Comparison of ENCODE assay signal across 8 cellular contexts in the genomic region with DNA sequence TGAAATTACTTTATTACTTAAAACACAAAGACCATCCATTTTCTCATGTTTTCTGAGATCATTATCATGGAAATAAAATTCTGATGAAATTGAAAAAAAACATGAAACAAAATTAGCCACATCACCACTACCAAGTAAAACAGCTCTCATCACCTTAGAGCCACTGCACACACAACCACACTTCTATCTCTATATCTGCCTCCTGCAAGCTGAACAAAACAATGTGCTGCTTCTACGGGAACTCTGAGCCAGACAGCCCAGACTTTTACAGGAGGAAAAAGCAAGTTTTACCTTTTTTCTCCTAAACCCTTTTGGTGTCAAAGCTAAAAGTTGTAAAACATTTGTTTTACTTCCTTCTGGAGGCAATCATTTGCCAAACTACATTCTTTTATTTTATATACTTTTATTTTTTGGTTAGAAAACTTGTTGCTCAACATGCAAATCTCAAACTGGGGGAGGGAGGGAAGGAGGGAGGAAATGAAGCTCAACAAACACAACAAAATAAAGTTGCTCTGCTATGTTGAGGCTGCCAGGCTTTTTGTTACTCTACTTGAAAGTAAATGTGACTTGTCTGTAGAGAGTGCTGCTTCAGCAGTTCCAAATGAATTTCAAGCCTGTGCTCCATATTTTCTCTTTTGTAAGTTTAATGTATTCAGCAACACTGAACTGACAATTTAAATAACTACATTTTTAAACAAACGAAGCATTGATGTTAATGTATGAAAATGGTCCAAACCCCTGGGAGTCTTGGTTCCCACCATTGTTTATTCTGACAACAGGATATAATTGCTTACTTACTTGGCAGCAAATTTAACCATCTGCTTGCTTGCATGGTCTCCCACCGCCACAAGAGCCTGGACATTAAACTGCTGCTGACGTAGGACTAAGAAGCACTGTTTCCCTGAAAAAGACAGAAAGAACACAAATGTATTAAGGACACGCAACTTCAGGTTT. TPM values are rescaled to one million over a fixed set of nuclear protein-coding genes. Genes with fewer than 3 reads are reported as not detected.
A peak's percentile ranks its signal among the peaks of the same experiment; 100 is the strongest.
DNase-seq lines count a peak whose midpoint lies in the region; ATAC-seq and TF ChIP-seq lines count a peak whose summit lies in the region.

No MANE protein-coding gene starts in this region.

- peaks cover 13 to 53% (median 45%) of the 10 kb centered on the region in 4 donors for H3K4me1 Mint-ChIP-seq in naive thymus-derived CD8-positive, alpha-beta T cell

- POLR2A ChIA-PET in naive thymus-derived CD8-positive, alpha-beta T cell (lab: Charles Lee) = no interaction called here

- H3K27me3 Mint-ChIP-seq in naive thymus-derived CD8-positive, alpha-beta T cell = no peaks in the 10 kb centered on the region

- H3K27ac Mint-ChIP-seq in naive thymus-derived CD8-positive, alpha-beta T cell = peak overlapping the region; percentile 41 to 89 (median 80)

- no peak for TF ChIP-seq CTCF in GM10266 (IDR thresholded peaks at IDR 0.05; ENCODE audit: control insufficient read depth, insufficient read depth, low read depth, missing control alignments)

- H3K4me3 Mint-ChIP-seq in naive thymus-derived CD8-positive, alpha-beta T cell = peak overlapping the region in 8 of 10 donors; percentile 3 to 61 (median 30)

- DNase-seq in D341Med (ENCODE audit: low spot score) (peak; percentile 33), NCI-H1092 treated with DMSO at 0.1 percent for 48 hours (lab: John Stamatoyannopoulos, UW) (peak; percentile 6), astrocyte of the hippocampus (ENCODE audit: low read depth, low spot score) (peak; percentile 72), RKO (ENCODE audit: low spot score) (no peak), posterior vena cava (ENCODE audit: low spot score) (no peak), NCI-H524 treated with DMSO at 0.1 percent for 48 hours (lab: John Stamatoyannopoulos, UW) (no peak), GM10266 (ENCODE audit: extremely low spot score) (no peak)
- peak in 2 of 10 donors; percentile 24 to 33 for DNase-seq in naive thymus-derived CD8-positive, alpha-beta T cell

- H3K36me3 Mint-ChIP-seq in naive thymus-derived CD8-positive, alpha-beta T cell = peaks cover 4 to 34% (median 19%) of the 10 kb centered on the region in 3 donors

- intact Hi-C loops in posterior vena cava (cut with DNase I) = no loop called here

- H3K9me3 Mint-ChIP-seq in naive thymus-derived CD8-positive, alpha-beta T cell = no peaks in the 10 kb centered on the region

- peak; percentile 82 to 85 for ATAC-seq in naive thymus-derived CD8-positive, alpha-beta T cell

RNA-seq across cellular contexts. Expression of a gene that starts 24.6 kb away (rescaled TPM):
- 10 to 100 TPM; 58.5 to 59.4 TPM for total RNA-seq in naive thymus-derived CD8-positive, alpha-beta T cell
- polyA plus RNA-seq in naive thymus-derived CD8-positive, alpha-beta T cell = 100 to 1,000 TPM; 129 to 135 (median 133) TPM
- 10 to 100 TPM; 52.7 to 85.2 TPM for total RNA-seq in posterior vena cava

Comparison
In these comparisons a context has a peak if more than half of its experiments do, and no peak if none do; other contexts are left out.
1. DNase-seq: peak in D341Med (single experiment), NCI-H1092 treated with DMSO at 0.1 percent for 48 hours (single experiment) and astrocyte of the hippocampus (single experiment); none in RKO (single experiment), posterior vena cava (single experiment), NCI-H524 treated with DMSO at 0.1 percent for 48 hours (single experiment) and GM10266 (single experiment).